Comparison of ENCODE assay signal across 9 cellular contexts in the genomic region with DNA sequence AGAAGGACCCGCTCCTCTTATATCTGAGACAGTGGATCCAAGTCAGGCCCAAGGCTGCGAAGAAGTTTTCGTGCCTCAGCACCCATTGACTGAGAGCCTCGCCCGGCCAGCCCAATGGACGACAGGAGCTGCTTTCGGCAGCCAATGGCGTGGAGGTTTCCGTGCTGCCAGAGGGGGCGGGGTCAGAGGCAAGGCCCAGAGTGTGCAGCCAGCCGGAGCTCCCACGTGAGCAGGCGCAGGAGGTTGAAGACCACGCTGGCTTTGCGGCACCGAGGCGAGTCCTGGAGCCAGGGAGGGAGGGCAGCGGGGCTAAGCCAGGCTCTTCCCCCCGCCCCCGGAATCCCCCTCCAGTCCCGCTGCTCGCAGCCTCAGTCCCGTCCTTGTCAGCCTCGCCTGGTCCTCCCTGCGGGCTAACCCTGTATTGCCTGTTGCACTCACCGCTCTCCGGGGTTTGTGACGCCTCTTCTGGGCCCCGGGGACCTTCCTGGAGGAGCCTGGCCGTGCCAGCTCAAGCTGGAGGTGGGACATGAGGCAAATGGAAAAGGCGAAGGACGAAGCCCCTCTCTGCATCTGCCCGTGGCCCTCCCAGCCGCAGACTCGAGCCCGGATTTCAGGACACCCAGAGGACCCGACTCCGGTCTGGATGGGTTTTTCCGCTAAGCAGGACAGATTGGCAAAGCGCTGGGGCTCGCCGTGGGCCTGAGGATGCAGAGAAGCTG. TPM values are rescaled to one million over a fixed set of nuclear protein-coding genes. Genes with fewer than 3 reads are reported as not detected.
DNase-seq lines count a peak whose midpoint lies in the region; FAIRE-seq and TF ChIP-seq lines count a peak whose summit lies in the region.
"Had no signal": no experiment of that assay in that cellular context is flagged by ENCODE, and none has a peak within 500 bp of the region (broad histone marks: within the 10 kb centered on the region; RNA-seq: fewer than 3 reads in every experiment).

No MANE protein-coding gene starts in this region.

- no peak overlapping the region for H3K27ac ChIP-seq in tibial nerve

- H3K36me3 Mint-ChIP-seq in Caco-2 (ENCODE audit: insufficient read depth, unreplicated experiment) = no peaks in the 10 kb centered on the region
- no peaks in the 10 kb centered on the region for H3K36me3 Mint-ChIP-seq in nephron progenitor cell (ENCODE audit: low read depth)
- no peaks in the 10 kb centered on the region for H3K36me3 Mint-ChIP-seq in HFFc6 (ENCODE audit: low read depth)

- no peak for DNase-seq in Caco-2
- peak; percentile 49 to 70 for DNase-seq in NCI-H524 (lab: John Stamatoyannopoulos, UW)
- peak; percentile 79 for DNase-seq in ecto neural progenitor cell (ENCODE audit: low spot score)
- peak; percentile 62 for DNase-seq in nephron progenitor cell
- no peak for DNase-seq in effector CD4-positive, alpha-beta T cell
- no peak for DNase-seq in GM12891 (ENCODE audit: insufficient read length, low spot score)
- no peak for DNase-seq in HFFc6
- no peak for DNase-seq in tibial nerve (ENCODE audit: low spot score in 2 of 2)

- TF ChIP-seq POLR2A in GM12891 (IDR thresholded peaks at IDR 0.05; ENCODE audit: low read depth, low read length) (no peak), tibial nerve (IDR thresholded peaks at IDR 0.05) (no peak)

- WGBS in tibial nerve, 2 donors = 11 to 13% methylated on average over 23 to 29 of the region's 42 CpGs

- H3K27me3 ChIP-seq in Caco-2 (replicated peaks; ENCODE audit: control insufficient read depth, insufficient read depth, low read length) (no peaks in the 10 kb centered on the region), tibial nerve (peaks cover 0 to 64% of the 10 kb centered on the region in 2 donors)

- H3K36me3 ChIP-seq in Caco-2 (ENCODE audit: control insufficient read depth, insufficient read depth, low read length) = no peaks in the 10 kb centered on the region
- no peaks in the 10 kb centered on the region for H3K36me3 ChIP-seq in tibial nerve

- H3K27ac Mint-ChIP-seq in Caco-2 (ENCODE audit: unreplicated experiment) = no peak overlapping the region
- H3K27ac Mint-ChIP-seq in nephron progenitor cell = no peak overlapping the region
- H3K27ac Mint-ChIP-seq in HFFc6 = no peak overlapping the region

- intact Hi-C loops in Caco-2 (cut with micrococcal nuclease; ENCODE audit: unreplicated experiment) = no loop called here

- BruUV-seq in Caco-2 (replicated peaks; lab: Mats Ljungman, UMichigan) = no TSS peak

- H3K9me3 Mint-ChIP-seq in Caco-2 (ENCODE audit: unreplicated experiment) (peaks cover 7% of the 10 kb centered on the region), nephron progenitor cell (no peaks in the 10 kb centered on the region), HFFc6 (no peaks in the 10 kb centered on the region)

- POLR2A ChIA-PET in Caco-2 (lab: Charles Lee) = no interaction called here

- no peak for FAIRE-seq in GM12891 (lab: Jason Lieb, UNC)
- FAIRE-seq: colon had no signal

- H3K9me3 ChIP-seq in Caco-2 = no peaks in the 10 kb centered on the region
- no peaks in the 10 kb centered on the region for H3K9me3 ChIP-seq in tibial nerve

- peaks cover 6% of the 10 kb centered on the region for H3K4me1 Mint-ChIP-seq in Caco-2 (ENCODE audit: low read depth, unreplicated experiment)
- H3K4me1 Mint-ChIP-seq in nephron progenitor cell = peaks cover 7% of the 10 kb centered on the region
- no peaks in the 10 kb centered on the region for H3K4me1 Mint-ChIP-seq in HFFc6 (ENCODE audit: low read depth)

- no peak for TF ChIP-seq CTCF in Caco-2 (IDR thresholded peaks at IDR 0.05; ENCODE audit: insufficient read depth in 1 of 2, low read depth in 1 of 2, low read length in 1 of 2, severe bottlenecking in 1 of 2, unreplicated experiment in 1 of 2)
- TF ChIP-seq CTCF in nephron progenitor cell (IDR thresholded peaks at IDR 0.05) = no peak
- no peak for TF ChIP-seq CTCF in HFFc6 (IDR thresholded peaks at IDR 0.05)
- no peak for TF ChIP-seq CTCF in tibial nerve (IDR thresholded peaks at IDR 0.05)

- H3K4me3 ChIP-seq in Caco-2 (ENCODE audit: low read depth, low read length) (no peak overlapping the region), tibial nerve (peak overlapping the region in 1 of 4 donors; percentile 7)

- H3K4me1 ChIP-seq in Caco-2 (peaks cover 14% of the 10 kb centered on the region), tibial nerve (peaks cover 0 to 14% (median 4%) of the 10 kb centered on the region in 4 donors)

- H3K27me3 Mint-ChIP-seq in Caco-2 (ENCODE audit: insufficient read depth, unreplicated experiment) = no peaks in the 10 kb centered on the region
- peaks cover 84% of the 10 kb centered on the region for H3K27me3 Mint-ChIP-seq in nephron progenitor cell (ENCODE audit: low read depth, poor library complexity)
- H3K27me3 Mint-ChIP-seq in HFFc6 (ENCODE audit: insufficient read depth) = peaks cover 19% of the 10 kb centered on the region

- no peak for TF ChIP-seq EP300 in tibial nerve (IDR thresholded peaks at IDR 0.05)

- CTCF ChIA-PET in Caco-2 (lab: Charles Lee) = interaction anchor here (0.9 kb wide), 1 partner anchor 9 kb away, joined by 3 read pairs; no protein-coding TSS in a partner anchor

- H3K4me3 Mint-ChIP-seq in Caco-2 (ENCODE audit: unreplicated experiment) (peak overlapping the region; percentile 9), nephron progenitor cell (peak overlapping the region; percentile 18), HFFc6 (no peak overlapping the region)

TF ChIP-seq in GM12891, 5 proteins besides CTCF, POLR2A, EP300 and RAD21:
- TF ChIP-seq POLR2AphosphoS5 (IDR thresholded peaks at IDR 0.05; ENCODE audit: low read depth, low read length) = no peak
- TF ChIP-seq POU2F2 (IDR thresholded peaks at IDR 0.05; ENCODE audit: low read depth, low read length) = no peak
- no peak for TF ChIP-seq PAX5 (IDR thresholded peaks at IDR 0.05; ENCODE audit: insufficient read depth, low read length, severe bottlenecking)
- no peak for TF ChIP-seq TAF1 (IDR thresholded peaks at IDR 0.05; ENCODE audit: low read depth, low read length)
- TF ChIP-seq SPI1 (IDR thresholded peaks at IDR 0.05; ENCODE audit: low read depth, low read length) = no peak

RNA-seq across cellular contexts. Expression of a gene that starts 1.5 kb away (rescaled TPM):
- total RNA-seq in Caco-2 (2022) (not detected in 2 replicates), tibial nerve (not detected)
- not detected for polyA plus RNA-seq in GM12891 (2012; ENCODE audit: low read depth, missing spikeins)
- total RNA-seq in HFFc6 (2021; fragmentation: NEBNext Ultra II Directional; extraction: Animal tissue kit (Norgen Biotek cat#: 25700)) = not detected

RNA-seq across cellular contexts. Expression of a gene that starts 2.3 kb away (rescaled TPM):
- total RNA-seq in Caco-2 (2022) = not detected in 2 replicates
- not detected for polyA plus RNA-seq in GM12891 (2012; ENCODE audit: low read depth, missing spikeins)
- not detected for total RNA-seq in HFFc6 (2021; fragmentation: NEBNext Ultra II Directional; extraction: Animal tissue kit (Norgen Biotek cat#: 25700))
- total RNA-seq in tibial nerve = not detected

RNA-seq across cellular contexts. Expression of a gene that starts 21.1 kb away (rescaled TPM):
- not detected in 2 replicates for total RNA-seq in Caco-2 (2022)
- polyA plus RNA-seq in GM12891 (2012; ENCODE audit: low read depth, missing spikeins) = not detected
- total RNA-seq in HFFc6 (2021; fragmentation: NEBNext Ultra II Directional; extraction: Animal tissue kit (Norgen Biotek cat#: 25700)) = not detected
- not detected for total RNA-seq in tibial nerve

RNA-seq across cellular contexts. Expression of a gene that starts 43.0 kb away (rescaled TPM):
- total RNA-seq in Caco-2 (2022) (not detected in 2 replicates), tibial nerve (1 to 10 TPM in 2 of 4 donors, not detected in 2; 1.3 to 6.0 TPM)
- not detected for polyA plus RNA-seq in GM12891 (2012; ENCODE audit: low read depth, missing spikeins)
- total RNA-seq in HFFc6 (2021; fragmentation: NEBNext Ultra II Directional; extraction: Animal tissue kit (Norgen Biotek cat#: 25700)) = not detected

RNA-seq across cellular contexts. Expression of a gene that starts 49.1 kb away (rescaled TPM):
- total RNA-seq in Caco-2 (2022) = not detected in 2 replicates
- not detected for polyA plus RNA-seq in GM12891 (2012; ENCODE audit: low read depth, missing spikeins)
- not detected for total RNA-seq in HFFc6 (2021; fragmentation: NEBNext Ultra II Directional; extraction: Animal tissue kit (Norgen Biotek cat#: 25700))
- not detected for total RNA-seq in tibial nerve

Comparison
In these comparisons a context has a peak if more than half of its experiments do, and no peak if none do; other contexts are left out.
1. DNase-seq: peak in NCI-H524 (2 of 2), ecto neural progenitor cell (single experiment) and nephron progenitor cell (single experiment); none in Caco-2 (0 of 2), effector CD4-positive, alpha-beta T cell (single experiment), GM12891 (single experiment), HFFc6 (single experiment) and tibial nerve (0 of 2).